20 cellular contexts compared by ENCODE assay signal in genomic region chr5:37490411-37490810, GRCh38.
"Had no signal": no experiment of that assay in that cellular context is flagged by ENCODE, and none has a peak within 500 bp of the region (broad histone marks: within the 10 kb centered on the region; RNA-seq: fewer than 3 reads in every experiment).

No MANE protein-coding gene starts in this region.

- DNase-seq: activated CD4-positive, alpha-beta memory T cell treated with anti-CD3 and anti-CD28 coated beads, Interleukin-2, amount 10 ng/mL, durations not matched to agents 7 days and 5 days; activated CD4-positive, alpha-beta T cell treated with anti-CD3 and anti-CD28 coated beads for 48 hours; activated CD4-positive, CD25-positive, alpha-beta regulatory T cell; activated CD8-positive, alpha-beta memory T cell treated with anti-CD3 and anti-CD28 coated beads, Interleukin-2, amount 10 ng/mL, durations not matched to agents 7 days and 5 days; activated naive CD4-positive, alpha-beta T cell; activated naive CD8-positive, alpha-beta T cell treated with anti-CD3 and anti-CD28 coated beads for 36 hours; amniotic stem cell; effector CD8-positive, alpha-beta T cell; lower lobe of right lung; stimulated activated CD4-positive, alpha-beta T cell treated with anti-CD3 and anti-CD28 coated beads, Interleukin-4, amount 100 ng/mL, for 24 hours; stomach had no signal

- H3K4me3 Mint-ChIP-seq: activated CD4-positive, alpha-beta memory T cell treated with anti-CD3 and anti-CD28 coated beads, Interleukin-2, amount 10 ng/mL, durations not matched to agents 7 days and 5 days; activated CD8-positive, alpha-beta memory T cell treated with anti-CD3 and anti-CD28 coated beads, Interleukin-2, amount 10 ng/mL, durations not matched to agents 7 days and 5 days; activated naive CD8-positive, alpha-beta T cell treated with anti-CD3 and anti-CD28 coated beads for 36 hours; dendritic cell treated with granulocyte-macrophage colony-stimulating factor and Interleukin-4, amounts not matched to agents 40 ng/mL and 50 ng/mL, for 4 days; mesothelial cell of epicardium; natural killer cell treated with Interleukin-12 subunit alpha and Interleukin-12 subunit beta and Interleukin-15 and Interleukin-18, amount 100 ng/mL, for 72 hours; stimulated activated effector memory CD8-positive, alpha-beta T cell treated with anti-CD3 and anti-CD28 coated beads, Interleukin-12 subunit alpha, Interleukin-12 subunit beta, amount 100 ng/mL, for 72 hours; type B pancreatic cell had no signal

- H3K9ac ChIP-seq: parathyroid adenoma had no signal

- ATAC-seq: activated CD8-positive, alpha-beta memory T cell treated with anti-CD3 and anti-CD28 coated beads, Interleukin-2, amount 10 ng/mL, durations not matched to agents 7 days and 5 days; sciatic nerve; stimulated activated effector memory CD8-positive, alpha-beta T cell treated with anti-CD3 and anti-CD28 coated beads, Interleukin-12 subunit alpha, Interleukin-12 subunit beta, amount 100 ng/mL, for 72 hours had no signal

- H3K4me2 ChIP-seq: hepatocyte had no signal

- H3K36me3 ChIP-seq: cardiac muscle cell, lower lobe of right lung had no signal

- H3K9me3 Mint-ChIP-seq: natural killer cell treated with Interleukin-12 subunit alpha and Interleukin-12 subunit beta and Interleukin-15 and Interleukin-18, amount 100 ng/mL, for 72 hours; type B pancreatic cell had no signal

- H3K4me1 Mint-ChIP-seq: activated naive CD8-positive, alpha-beta T cell treated with anti-CD3 and anti-CD28 coated beads for 36 hours; mesothelial cell of epicardium had no signal

- H3K4me1 ChIP-seq: lower lobe of right lung, parathyroid adenoma had no signal

- H3K27me3 ChIP-seq: cardiac muscle cell, hepatocyte, stomach had no signal

- H2AFZ ChIP-seq: hepatocyte, parathyroid adenoma had no signal

- H3K27ac ChIP-seq: cardiac muscle cell, hepatocyte, lower lobe of right lung, parathyroid adenoma, stomach had no signal

- H3K9me3 ChIP-seq: stomach had no signal

- H3K27me3 Mint-ChIP-seq: activated CD4-positive, alpha-beta memory T cell treated with anti-CD3 and anti-CD28 coated beads, Interleukin-2, amount 10 ng/mL, durations not matched to agents 7 days and 5 days; activated CD8-positive, alpha-beta memory T cell treated with anti-CD3 and anti-CD28 coated beads, Interleukin-2, amount 10 ng/mL, durations not matched to agents 7 days and 5 days; activated naive CD8-positive, alpha-beta T cell treated with anti-CD3 and anti-CD28 coated beads for 36 hours; dendritic cell treated with granulocyte-macrophage colony-stimulating factor and Interleukin-4, amounts not matched to agents 40 ng/mL and 50 ng/mL, for 4 days; natural killer cell treated with Interleukin-12 subunit alpha and Interleukin-12 subunit beta and Interleukin-15 and Interleukin-18, amount 100 ng/mL, for 72 hours; type B pancreatic cell had no signal

- H3K27ac Mint-ChIP-seq: activated CD4-positive, alpha-beta memory T cell treated with anti-CD3 and anti-CD28 coated beads, Interleukin-2, amount 10 ng/mL, durations not matched to agents 7 days and 5 days; activated CD8-positive, alpha-beta memory T cell treated with anti-CD3 and anti-CD28 coated beads, Interleukin-2, amount 10 ng/mL, durations not matched to agents 7 days and 5 days; activated naive CD8-positive, alpha-beta T cell treated with anti-CD3 and anti-CD28 coated beads for 36 hours; dendritic cell treated with granulocyte-macrophage colony-stimulating factor and Interleukin-4, amounts not matched to agents 40 ng/mL and 50 ng/mL, for 4 days; mesothelial cell of epicardium; natural killer cell treated with Interleukin-12 subunit alpha and Interleukin-12 subunit beta and Interleukin-15 and Interleukin-18, amount 100 ng/mL, for 72 hours; stimulated activated effector memory CD8-positive, alpha-beta T cell treated with anti-CD3 and anti-CD28 coated beads, Interleukin-12 subunit alpha, Interleukin-12 subunit beta, amount 100 ng/mL, for 72 hours; type B pancreatic cell had no signal

- H3K4me3 ChIP-seq: cardiac muscle cell, hepatocyte, lower lobe of right lung, stomach had no signal
